Comparison of ENCODE assay signal across 1 cellular context in the genomic region with DNA sequence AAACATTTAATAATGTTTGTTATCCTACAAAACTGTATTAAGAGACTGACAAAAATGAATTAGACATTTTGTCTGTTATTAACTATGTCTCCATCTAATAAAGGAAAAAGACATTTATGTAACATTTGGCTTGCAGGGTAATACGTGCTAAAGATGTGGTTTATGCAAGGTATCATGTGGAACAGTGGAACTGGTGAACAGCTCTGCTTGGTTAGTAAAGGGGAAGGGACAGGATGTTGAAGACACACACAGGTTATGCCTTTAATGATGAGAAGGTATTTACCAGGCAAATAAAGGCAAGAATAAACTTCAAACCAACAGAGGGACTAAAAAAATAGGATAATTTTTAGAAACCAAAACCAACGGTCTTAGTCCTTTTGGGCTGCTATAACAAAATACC.
TF ChIP-seq lines count a peak whose summit lies in the region.

No MANE protein-coding gene starts in this region.

TF ChIP-seq in GM12878, 131 proteins besides CTCF, POLR2A, EP300 and RAD21 (continued from another document):
- TF ChIP-seq, protein P1, sequence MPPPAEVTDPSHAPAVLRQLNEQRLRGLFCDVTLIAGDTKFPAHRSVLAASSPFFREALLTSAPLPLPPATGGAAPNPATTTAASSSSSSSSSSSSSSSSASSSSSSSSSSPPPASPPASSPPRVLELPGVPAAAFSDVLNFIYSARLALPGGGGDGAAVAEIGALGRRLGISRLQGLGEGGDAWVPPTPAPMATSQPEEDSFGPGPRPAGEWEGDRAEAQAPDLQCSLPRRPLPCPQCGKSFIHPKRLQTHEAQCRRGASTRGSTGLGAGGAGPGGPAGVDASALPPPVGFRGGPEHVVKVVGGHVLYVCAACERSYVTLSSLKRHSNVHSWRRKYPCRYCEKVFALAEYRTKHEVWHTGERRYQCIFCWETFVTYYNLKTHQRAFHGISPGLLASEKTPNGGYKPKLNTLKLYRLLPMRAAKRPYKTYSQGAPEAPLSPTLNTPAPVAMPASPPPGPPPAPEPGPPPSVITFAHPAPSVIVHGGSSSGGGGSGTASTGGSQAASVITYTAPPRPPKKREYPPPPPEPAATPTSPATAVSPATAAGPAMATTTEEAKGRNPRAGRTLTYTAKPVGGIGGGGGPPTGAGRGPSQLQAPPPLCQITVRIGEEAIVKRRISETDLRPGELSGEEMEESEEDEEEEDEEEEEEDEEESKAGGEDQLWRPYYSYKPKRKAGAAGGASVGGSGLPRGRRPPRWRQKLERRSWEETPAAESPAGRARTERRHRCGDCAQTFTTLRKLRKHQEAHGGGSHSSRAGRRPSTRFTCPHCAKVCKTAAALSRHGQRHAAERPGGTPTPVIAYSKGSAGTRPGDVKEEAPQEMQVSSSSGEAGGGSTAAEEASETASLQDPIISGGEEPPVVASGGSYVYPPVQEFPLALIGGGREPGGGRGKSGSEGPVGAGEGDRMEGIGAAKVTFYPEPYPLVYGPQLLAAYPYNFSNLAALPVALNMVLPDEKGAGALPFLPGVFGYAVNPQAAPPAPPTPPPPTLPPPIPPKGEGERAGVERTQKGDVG (CRISPR knock-in tag; IDR thresholded peaks at IDR 0.05) = no peak
- TF ChIP-seq EZH2 (IDR thresholded peaks at IDR 0.05; ENCODE audit: borderline replicate concordance, control insufficient read depth, low read depth, low read length) = no peak
- no peak for TF ChIP-seq MEF2A (IDR thresholded peaks at IDR 0.05; ENCODE audit: insufficient read depth, low read depth, low read length)
- no peak for TF ChIP-seq BRCA1 (IDR thresholded peaks at IDR 0.05; ENCODE audit: low read depth, low read length)
- no peak for TF ChIP-seq CHD4 (IDR thresholded peaks at IDR 0.05)
- TF ChIP-seq CREM (IDR thresholded peaks at IDR 0.05; ENCODE audit: low read depth) = no peak
- TF ChIP-seq CEBPB (IDR thresholded peaks at IDR 0.05; ENCODE audit: borderline replicate concordance in 1 of 2, low read depth in 2 of 2, low read length in 2 of 2) = no peak
- no peak for TF ChIP-seq PML (IDR thresholded peaks at IDR 0.05; ENCODE audit: low read length)
- TF ChIP-seq SRF (IDR thresholded peaks at IDR 0.05; ENCODE audit: low read depth in 2 of 2, low read length in 2 of 2) = no peak
- TF ChIP-seq EGR1 (IDR thresholded peaks at IDR 0.05; ENCODE audit: borderline replicate concordance in 1 of 2, low read depth in 2 of 2, low read length in 2 of 2) = no peak
TF ChIP-seq in GM12878: peak in this region for 0.
